Comparison of ENCODE assay signal across 7 cellular contexts in the genomic region with DNA sequence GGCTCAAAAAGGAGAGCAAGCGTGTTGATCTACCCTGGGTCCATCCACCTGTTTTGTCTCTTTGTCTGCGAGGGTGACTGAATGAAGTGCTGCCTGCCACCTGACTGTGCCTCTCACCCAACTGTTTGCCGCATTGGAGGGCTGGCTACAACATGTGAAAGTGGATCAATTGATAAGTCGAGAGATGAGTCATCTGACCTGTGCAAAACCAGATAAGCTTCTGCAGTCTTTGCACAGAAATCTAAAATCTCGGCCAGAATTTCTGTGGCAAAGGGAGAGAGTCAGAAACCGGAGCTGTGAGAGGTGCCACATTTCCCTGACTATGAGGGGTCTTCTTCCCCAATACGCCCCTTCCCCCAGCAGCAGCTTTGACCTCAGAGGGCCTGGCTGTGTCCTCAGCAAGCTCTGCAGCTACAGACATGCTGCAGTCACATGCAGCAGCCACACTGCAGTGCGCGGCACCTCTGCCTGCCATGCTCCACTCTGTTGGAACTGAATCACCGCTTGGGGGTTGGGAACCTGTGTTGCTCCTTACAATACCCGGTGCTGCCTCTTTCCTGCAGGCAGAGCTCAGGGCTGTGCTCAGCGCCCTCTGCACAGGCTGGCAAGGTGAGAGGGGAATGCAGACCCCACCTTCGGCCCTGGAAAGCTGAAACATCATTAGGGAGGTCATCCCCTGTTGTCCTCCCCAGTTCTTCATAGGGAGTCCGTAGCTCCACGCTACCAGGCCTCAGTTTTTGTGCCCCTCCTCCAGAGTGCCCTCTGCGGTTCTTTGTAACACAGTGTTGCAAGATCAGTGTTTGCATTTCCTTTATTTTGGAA. TPM values are rescaled to one million over a fixed set of nuclear protein-coding genes. Genes with fewer than 3 reads are reported as not detected.
DNase-seq lines count a peak whose midpoint lies in the region; ATAC-seq, FAIRE-seq and TF ChIP-seq lines count a peak whose summit lies in the region.

No MANE protein-coding gene starts in this region.

- H3K79me2 ChIP-seq in astrocyte (ENCODE audit: insufficient read depth, low read length) = no peaks in the 10 kb centered on the region

- H3K4me2 ChIP-seq in astrocyte (ENCODE audit: low read length) = no peak overlapping the region

- no peaks in the 10 kb centered on the region for H3K27me3 Mint-ChIP-seq in astrocyte (ENCODE audit: low read depth, unreplicated experiment)

- intact Hi-C loops in gastrocnemius medialis (cut with DNase I; ENCODE audit: low total_unique reads) = no loop called here

- H3K4me3 Mint-ChIP-seq in astrocyte (ENCODE audit: unreplicated experiment) = no peak overlapping the region

- H3K4me3 ChIP-seq in astrocyte (ENCODE audit: insufficient read depth, low read depth, low read length) = no peak overlapping the region
- H3K4me3 ChIP-seq in gastrocnemius medialis = no peak overlapping the region

- in situ Hi-C loops in gastrocnemius medialis (cut with MboI; ENCODE audit: low sequenced_read_pairs in 4 of 4) = no loop called here

- H3K27me3 ChIP-seq in astrocyte (ENCODE audit: insufficient read depth, low read length) (no peaks in the 10 kb centered on the region), gastrocnemius medialis (no peaks in the 10 kb centered on the region)

- DNase-seq in NCI-H2029 treated with DMSO at 0.1 percent for 48 hours (lab: John Stamatoyannopoulos, UW) = peak; percentile 51
- DNase-seq in astrocyte (ENCODE audit: low read depth) = peak; percentile 38
- peak in 35 of 56 donors; percentile 9 to 80 (median 39) for DNase-seq in nucleus accumbens (lab: John Stamatoyannopoulos, UW)
- no peak for DNase-seq in gastrocnemius medialis
- no peak for DNase-seq in NCI-H226

- TF ChIP-seq CTCF in astrocyte (IDR thresholded peaks at IDR 0.05; ENCODE audit: insufficient read depth, low read depth, low read length) (no peak), gastrocnemius medialis (IDR thresholded peaks at IDR 0.05 in 4 of 5, conservative IDR thresholded peaks at IDR 0.05 in 1 of 5) (no peak)

- no peak overlapping the region for H3K27ac Mint-ChIP-seq in astrocyte (ENCODE audit: unreplicated experiment)

- no peak overlapping the region for H2AFZ ChIP-seq in astrocyte (ENCODE audit: low read depth, low read length)

- ATAC-seq in GM18867 (IDR thresholded peaks at IDR 0.05; ENCODE audit: unreplicated experiment) (peak; percentile 72), HG02840 (IDR thresholded peaks at IDR 0.05; ENCODE audit: low FRiP score, unreplicated experiment) (no peak), gastrocnemius medialis (no peak)

- H3K9me3 ChIP-seq in astrocyte (ENCODE audit: insufficient read depth, low read depth, low read length) (no peaks in the 10 kb centered on the region), gastrocnemius medialis (no peaks in the 10 kb centered on the region)

- peaks cover 9% of the 10 kb centered on the region for H3K4me1 ChIP-seq in astrocyte (ENCODE audit: insufficient read depth, low read length)
- H3K4me1 ChIP-seq in gastrocnemius medialis = no peaks in the 10 kb centered on the region

- no peak for FAIRE-seq in astrocyte (lab: Jason Lieb, UNC)

- TF ChIP-seq POLR2A in gastrocnemius medialis (IDR thresholded peaks at IDR 0.05) = no peak

- H3K36me3 ChIP-seq in astrocyte (ENCODE audit: insufficient read depth, low read length) (peaks cover 2% of the 10 kb centered on the region), gastrocnemius medialis (peaks cover 0 to 5% of the 10 kb centered on the region in 2 donors)

- H3K4me1 Mint-ChIP-seq in astrocyte (ENCODE audit: low read depth, unreplicated experiment) = peaks cover 12% of the 10 kb centered on the region

- H3K27ac ChIP-seq in astrocyte (ENCODE audit: low read depth, low read length) (no peak overlapping the region), gastrocnemius medialis (no peak overlapping the region)

- no peak overlapping the region for H3K9ac ChIP-seq in astrocyte (ENCODE audit: low read length)

- no peaks in the 10 kb centered on the region for H3K9me3 Mint-ChIP-seq in astrocyte (ENCODE audit: unreplicated experiment)

- no peaks in the 10 kb centered on the region for H4K20me1 ChIP-seq in astrocyte (ENCODE audit: insufficient read depth, low read length)

- peaks cover 2% of the 10 kb centered on the region for H3K36me3 Mint-ChIP-seq in astrocyte (ENCODE audit: low read depth, unreplicated experiment)

RNA-seq across cellular contexts. Expression of a gene that starts 16.2 kb away (rescaled TPM):
- total RNA-seq in astrocyte = 1.7 and 2.0 TPM in 2 replicates
- 10 to 100 TPM in 1 of 4 donors, 1 to 10 TPM in 1, under 1 TPM in 1, not detected in 1; 0.23 to 10.0 (median 1.6) TPM for total RNA-seq in gastrocnemius medialis

RNA-seq across cellular contexts. Expression of a gene that starts 43.1 kb away (rescaled TPM):
- 86.4 and 89.2 TPM in 2 replicates for total RNA-seq in astrocyte
- 10 to 100 TPM; 27.3 to 52.3 (median 34.8) TPM for total RNA-seq in gastrocnemius medialis

RNA-seq across cellular contexts. Expression of a gene that starts 43.1 kb away (rescaled TPM):
- 68.1 and 69.4 TPM in 2 replicates for total RNA-seq in astrocyte
- total RNA-seq in gastrocnemius medialis = 10 to 100 TPM; 33.1 to 44.2 (median 35.5) TPM

Comparison
In these comparisons a context has a peak if more than half of its experiments do, and no peak if none do; other contexts are left out.
1. DNase-seq: peak in NCI-H2029 treated with DMSO at 0.1 percent for 48 hours (single experiment), astrocyte (single experiment) and nucleus accumbens (35 of 56); none in gastrocnemius medialis (0 of 2) and NCI-H226 (single experiment).